Comparison of ENCODE assay signal across 18 cellular contexts in the genomic region with DNA sequence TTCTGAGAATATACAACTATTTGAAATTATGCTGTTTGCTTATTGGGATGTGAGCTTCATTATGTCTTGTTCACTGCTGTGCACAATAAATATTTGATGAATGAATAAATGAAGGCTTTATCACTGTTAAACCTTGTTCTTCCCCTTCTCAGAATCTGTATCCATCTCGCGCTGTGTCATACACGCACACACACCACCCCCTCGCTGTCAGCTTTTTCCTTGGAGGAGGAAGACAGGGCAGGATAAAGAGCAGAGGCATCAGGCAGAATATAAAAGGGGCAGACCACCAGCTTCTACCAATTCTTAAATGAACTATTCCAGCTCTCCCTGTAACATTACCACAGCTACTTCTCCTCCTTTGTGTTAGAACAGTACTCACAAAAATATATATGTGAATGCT.
DNase-seq lines count a peak whose midpoint lies in the region; ATAC-seq, FAIRE-seq and TF ChIP-seq lines count a peak whose summit lies in the region.
"Had no signal": no experiment of that assay in that cellular context is flagged by ENCODE, and none has a peak within 500 bp of the region (broad histone marks: within the 10 kb centered on the region; RNA-seq: fewer than 3 reads in every experiment).

No MANE protein-coding gene starts in this region.

- H3K9me2 ChIP-seq in OCI-LY7 (ENCODE audit: insufficient read depth, low read length) = no peaks in the 10 kb centered on the region

- H2AFZ ChIP-seq in OCI-LY7 (ENCODE audit: low read length) = no peak overlapping the region
- H2AFZ ChIP-seq: PC-9 had no signal

- no peaks in the 10 kb centered on the region for H4K20me1 ChIP-seq in OCI-LY7 (ENCODE audit: insufficient read depth, low read length)
- H4K20me1 ChIP-seq: BLaER1 treated with 17β-estradiol and CSF1 and Interleukin-3, amounts not matched to agents 10 nM and 100 nM had no signal

- FAIRE-seq in GM12891 (lab: Jason Lieb, UNC) = peak; percentile 28
- FAIRE-seq: A204.1, GM12878, GM18507 had no signal

- H3K4me3 Mint-ChIP-seq in activated CD8-positive, alpha-beta T cell treated with anti-CD3 and anti-CD28 coated beads, Interleukin-2, amount 10 ng/mL, durations not matched to agents 7 days and 5 days = no peak overlapping the region
- no peak overlapping the region for H3K4me3 Mint-ChIP-seq in activated CD8-positive, alpha-beta T cell treated with anti-CD3 and anti-CD28 coated beads for 36 hours
- H3K4me3 Mint-ChIP-seq in nephron progenitor cell = no peak overlapping the region
- H3K4me3 Mint-ChIP-seq in activated CD4-positive, alpha-beta T cell treated with anti-CD3 and anti-CD28 coated beads, Interleukin-2, amount 10 ng/mL, durations not matched to agents 24 days and 14 days = no peak overlapping the region

- no peak for TF ChIP-seq CTCF in activated CD8-positive, alpha-beta T cell treated with anti-CD3 and anti-CD28 coated beads for 36 hours (IDR thresholded peaks at IDR 0.05)
- no peak for TF ChIP-seq CTCF in nephron progenitor cell (IDR thresholded peaks at IDR 0.05)
- TF ChIP-seq CTCF in OCI-LY7 (conservative IDR thresholded peaks at IDR 0.05; ENCODE audit: low read length) = no peak

- no peak for DNase-seq in activated CD8-positive, alpha-beta T cell treated with anti-CD3 and anti-CD28 coated beads, Interleukin-2, amount 10 ng/mL, durations not matched to agents 7 days and 5 days
- no peak for DNase-seq in activated CD8-positive, alpha-beta T cell treated with anti-CD3 and anti-CD28 coated beads for 36 hours
- DNase-seq in GM12891 (ENCODE audit: insufficient read length, low spot score) (no peak), amniotic epithelial cell (ENCODE audit: low read depth) (peak; percentile 13), nephron progenitor cell (no peak), OCI-LY7 (ENCODE audit: low spot score) (no peak)
- DNase-seq in activated CD4-positive, alpha-beta T cell treated with anti-CD3 and anti-CD28 coated beads, Interleukin-2, amount 10 ng/mL, durations not matched to agents 24 days and 14 days = no peak
- DNase-seq: DMS 273 treated with DMSO at 0.1 percent for 48 hours, GDM1, GOT3, NCI-H187 treated with DMSO at 0.1 percent for 48 hours, NCI-H526 treated with DMSO at 0.1 percent for 48 hours, PC-9 had no signal

- H3K4me2 ChIP-seq in OCI-LY7 (ENCODE audit: low read length) = no peak overlapping the region
- H3K4me2 ChIP-seq: BLaER1 treated with 17β-estradiol and CSF1 and Interleukin-3, amounts not matched to agents 10 nM and 100 nM; PC-9 had no signal

- intact Hi-C loops in activated CD8-positive, alpha-beta T cell treated with anti-CD3 and anti-CD28 coated beads for 36 hours (cut with micrococcal nuclease) = no loop called here
- intact Hi-C loops in OCI-LY7 (cut with micrococcal nuclease; ENCODE audit: unreplicated experiment) = no loop called here
- intact Hi-C loops in activated CD4-positive, alpha-beta T cell treated with anti-CD3 and anti-CD28 coated beads, Interleukin-2, amount 10 ng/mL, durations not matched to agents 24 days and 14 days (cut with micrococcal nuclease) = no loop called here

- H3K27ac ChIP-seq in OCI-LY7 (ENCODE audit: low read depth, low read length, poor library complexity, severe bottlenecking) = no peak overlapping the region
- H3K27ac ChIP-seq: BLaER1 treated with 17β-estradiol and CSF1 and Interleukin-3, amounts not matched to agents 10 nM and 100 nM; PC-9 had no signal

- TF ChIP-seq POLR2A in GM12891 (IDR thresholded peaks at IDR 0.05; ENCODE audit: low read depth, low read length) = no peak

- no peaks in the 10 kb centered on the region for H3K79me2 ChIP-seq in OCI-LY7 (ENCODE audit: insufficient read depth, low read depth, low read length)

- H3K27me3 Mint-ChIP-seq in activated CD8-positive, alpha-beta T cell treated with anti-CD3 and anti-CD28 coated beads, Interleukin-2, amount 10 ng/mL, durations not matched to agents 7 days and 5 days (ENCODE audit: low read depth) = no peaks in the 10 kb centered on the region
- no peaks in the 10 kb centered on the region for H3K27me3 Mint-ChIP-seq in activated CD8-positive, alpha-beta T cell treated with anti-CD3 and anti-CD28 coated beads for 36 hours
- H3K27me3 Mint-ChIP-seq in nephron progenitor cell (ENCODE audit: low read depth, poor library complexity) = no peaks in the 10 kb centered on the region
- no peaks in the 10 kb centered on the region for H3K27me3 Mint-ChIP-seq in activated CD4-positive, alpha-beta T cell treated with anti-CD3 and anti-CD28 coated beads, Interleukin-2, amount 10 ng/mL, durations not matched to agents 24 days and 14 days

- CTCF ChIA-PET in activated CD8-positive, alpha-beta T cell treated with anti-CD3 and anti-CD28 coated beads, Interleukin-2, amount 10 ng/mL, durations not matched to agents 7 days and 5 days (lab: Charles Lee) = no interaction called here
- CTCF ChIA-PET in activated CD8-positive, alpha-beta T cell treated with anti-CD3 and anti-CD28 coated beads for 36 hours (lab: Charles Lee) = interaction anchor here (1.3 kb wide), 1 partner anchor 9 kb away, joined by 4 read pairs; no protein-coding TSS in a partner anchor
- CTCF ChIA-PET in OCI-LY7 (lab: Charles Lee; ENCODE audit: unreplicated experiment) = no interaction called here

- H3K4me1 ChIP-seq in OCI-LY7 (ENCODE audit: insufficient read depth, low read length, poor library complexity, severe bottlenecking) = no peaks in the 10 kb centered on the region
- H3K4me1 ChIP-seq: BLaER1 treated with 17β-estradiol and CSF1 and Interleukin-3, amounts not matched to agents 10 nM and 100 nM had no signal

- ATAC-seq in activated CD8-positive, alpha-beta T cell treated with anti-CD3 and anti-CD28 coated beads, Interleukin-2, amount 10 ng/mL, durations not matched to agents 7 days and 5 days = no peak
- no peak for ATAC-seq in activated CD8-positive, alpha-beta T cell treated with anti-CD3 and anti-CD28 coated beads for 36 hours
- no peak for ATAC-seq in HG03460 (IDR thresholded peaks at IDR 0.05; ENCODE audit: unreplicated experiment)
- ATAC-seq: GM12878 had no signal

- BruUV-seq in OCI-LY7 (replicated peaks; lab: Mats Ljungman, UMichigan) = no TSS peak

- POLR2A ChIA-PET in activated CD8-positive, alpha-beta T cell treated with anti-CD3 and anti-CD28 coated beads, Interleukin-2, amount 10 ng/mL, durations not matched to agents 7 days and 5 days (lab: Charles Lee) = no interaction called here
- POLR2A ChIA-PET in activated CD8-positive, alpha-beta T cell treated with anti-CD3 and anti-CD28 coated beads for 36 hours (lab: Charles Lee) = interaction anchor here (0.7 to 1.7 kb wide), 3 partner anchors 14 to 105 kb away, joined by 3 to 4 read pairs (median 3); no protein-coding TSS in a partner anchor
- POLR2A ChIA-PET in OCI-LY7 (lab: Charles Lee) = interaction anchor here (0.6 to 0.7 kb wide), 2 partner anchors 96 to 117 kb away, joined by 3 to 4 read pairs; no protein-coding TSS in a partner anchor

- no peaks in the 10 kb centered on the region for H3K36me3 ChIP-seq in OCI-LY7 (ENCODE audit: insufficient read depth, low read length)
- H3K36me3 ChIP-seq: BLaER1 treated with 17β-estradiol and CSF1 and Interleukin-3, amounts not matched to agents 10 nM and 100 nM had no signal

- no peak overlapping the region for H3K4me3 ChIP-seq in OCI-LY7 (ENCODE audit: low read depth, low read length, poor library complexity, severe bottlenecking)
- H3K4me3 ChIP-seq: BLaER1 treated with 17β-estradiol and CSF1 and Interleukin-3, amounts not matched to agents 10 nM and 100 nM; GM12878; PC-9 had no signal

- peaks cover 51% of the 10 kb centered on the region for H3K36me3 Mint-ChIP-seq in activated CD8-positive, alpha-beta T cell treated with anti-CD3 and anti-CD28 coated beads, Interleukin-2, amount 10 ng/mL, durations not matched to agents 7 days and 5 days (ENCODE audit: low read depth)
- peaks cover 39% of the 10 kb centered on the region for H3K36me3 Mint-ChIP-seq in activated CD8-positive, alpha-beta T cell treated with anti-CD3 and anti-CD28 coated beads for 36 hours (ENCODE audit: low read depth)
- H3K36me3 Mint-ChIP-seq in nephron progenitor cell (ENCODE audit: low read depth) = no peaks in the 10 kb centered on the region
- H3K36me3 Mint-ChIP-seq in activated CD4-positive, alpha-beta T cell treated with anti-CD3 and anti-CD28 coated beads, Interleukin-2, amount 10 ng/mL, durations not matched to agents 24 days and 14 days (ENCODE audit: low read depth) = peaks cover 63% of the 10 kb centered on the region

- no peaks in the 10 kb centered on the region for H3K9me3 ChIP-seq in OCI-LY7 (ENCODE audit: low read length)
- H3K9me3 ChIP-seq: BLaER1 treated with 17β-estradiol and CSF1 and Interleukin-3, amounts not matched to agents 10 nM and 100 nM had no signal

- H3K4me1 Mint-ChIP-seq in activated CD8-positive, alpha-beta T cell treated with anti-CD3 and anti-CD28 coated beads, Interleukin-2, amount 10 ng/mL, durations not matched to agents 7 days and 5 days (ENCODE audit: low read depth) = peaks cover 2% of the 10 kb centered on the region
- peaks cover 20% of the 10 kb centered on the region for H3K4me1 Mint-ChIP-seq in activated CD8-positive, alpha-beta T cell treated with anti-CD3 and anti-CD28 coated beads for 36 hours (ENCODE audit: low read depth)
- H3K4me1 Mint-ChIP-seq in nephron progenitor cell = peaks cover 15% of the 10 kb centered on the region
- peaks cover 29% of the 10 kb centered on the region for H3K4me1 Mint-ChIP-seq in activated CD4-positive, alpha-beta T cell treated with anti-CD3 and anti-CD28 coated beads, Interleukin-2, amount 10 ng/mL, durations not matched to agents 24 days and 14 days

- no peaks in the 10 kb centered on the region for H3K9me3 Mint-ChIP-seq in activated CD8-positive, alpha-beta T cell treated with anti-CD3 and anti-CD28 coated beads, Interleukin-2, amount 10 ng/mL, durations not matched to agents 7 days and 5 days (ENCODE audit: insufficient read depth)
- H3K9me3 Mint-ChIP-seq in activated CD8-positive, alpha-beta T cell treated with anti-CD3 and anti-CD28 coated beads for 36 hours = no peaks in the 10 kb centered on the region
- no peaks in the 10 kb centered on the region for H3K9me3 Mint-ChIP-seq in nephron progenitor cell
- no peaks in the 10 kb centered on the region for H3K9me3 Mint-ChIP-seq in activated CD4-positive, alpha-beta T cell treated with anti-CD3 and anti-CD28 coated beads, Interleukin-2, amount 10 ng/mL, durations not matched to agents 24 days and 14 days

- H3K27ac Mint-ChIP-seq in activated CD8-positive, alpha-beta T cell treated with anti-CD3 and anti-CD28 coated beads, Interleukin-2, amount 10 ng/mL, durations not matched to agents 7 days and 5 days = peak overlapping the region; percentile 6
- H3K27ac Mint-ChIP-seq in activated CD8-positive, alpha-beta T cell treated with anti-CD3 and anti-CD28 coated beads for 36 hours = no peak overlapping the region
- H3K27ac Mint-ChIP-seq in nephron progenitor cell = peak overlapping the region; percentile 90
- H3K27ac Mint-ChIP-seq in activated CD4-positive, alpha-beta T cell treated with anti-CD3 and anti-CD28 coated beads, Interleukin-2, amount 10 ng/mL, durations not matched to agents 24 days and 14 days = no peak overlapping the region

TF ChIP-seq in GM12891, 5 proteins besides CTCF, POLR2A, EP300 and RAD21 (continues in another document):
- TF ChIP-seq SPI1 (IDR thresholded peaks at IDR 0.05; ENCODE audit: low read depth, low read length) (no peak), PAX5 (IDR thresholded peaks at IDR 0.05; ENCODE audit: insufficient read depth, low read length, severe bottlenecking) (no peak), TAF1 (IDR thresholded peaks at IDR 0.05; ENCODE audit: low read depth, low read length) (no peak), POU2F2 (IDR thresholded peaks at IDR 0.05; ENCODE audit: low read depth, low read length) (no peak)

Comparison
In these comparisons a context has a peak if more than half of its experiments do, and no peak if none do; other contexts are left out.
1. H3K27ac Mint-ChIP-seq: peak in activated CD8-positive, alpha-beta T cell treated with anti-CD3 and anti-CD28 coated beads, Interleukin-2, amount 10 ng/mL, durations not matched to agents 7 days and 5 days (single experiment) and nephron progenitor cell (single experiment); none in activated CD8-positive, alpha-beta T cell treated with anti-CD3 and anti-CD28 coated beads for 36 hours (single experiment) and activated CD4-positive, alpha-beta T cell treated with anti-CD3 and anti-CD28 coated beads, Interleukin-2, amount 10 ng/mL, durations not matched to agents 24 days and 14 days (single experiment).